In the genomic region with DNA sequence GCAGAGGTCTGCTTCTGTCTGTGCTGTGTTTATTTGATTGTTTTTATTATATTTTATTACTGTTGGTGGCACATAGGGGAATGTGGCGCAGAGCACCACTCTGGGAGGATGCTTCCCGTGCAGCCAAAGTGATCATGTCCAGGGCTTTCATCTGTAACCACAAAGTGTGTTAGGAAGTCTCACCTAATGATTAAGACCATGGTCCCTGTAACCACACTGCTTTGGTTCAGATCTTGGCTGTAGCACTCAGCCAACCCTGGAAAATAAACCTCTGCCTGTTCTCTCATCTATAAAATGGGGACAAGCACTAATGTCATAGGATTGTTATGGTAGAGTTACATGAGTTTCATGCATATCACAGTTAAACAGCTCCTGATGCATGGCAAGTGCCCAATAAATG, we compare ENCODE assay signal across 8 cellular contexts. TPM values are rescaled to one million over a fixed set of nuclear protein-coding genes. Genes with fewer than 3 reads are reported as not detected.
A peak's percentile ranks its signal among the peaks of the same experiment; 100 is the strongest.
DNase-seq lines count a peak whose midpoint lies in the region; ATAC-seq, FAIRE-seq and TF ChIP-seq lines count a peak whose summit lies in the region.

No MANE protein-coding gene starts in this region.

- H3K27me3 Mint-ChIP-seq in progenitor cell of endocrine pancreas = no peaks in the 10 kb centered on the region

- peaks cover 28% of the 10 kb centered on the region for H3K4me1 Mint-ChIP-seq in progenitor cell of endocrine pancreas (ENCODE audit: low read depth)

- no peaks in the 10 kb centered on the region for H3K9me3 ChIP-seq in fibroblast of lung (ENCODE audit: control insufficient read depth, insufficient read depth, low read depth, low read length)

- no peak overlapping the region for H2AFZ ChIP-seq in fibroblast of lung (ENCODE audit: low read length)

- H3K4me1 ChIP-seq in fibroblast of lung (ENCODE audit: control insufficient read depth, extremely low read depth, insufficient read depth, low read length) = no peaks in the 10 kb centered on the region

- TF ChIP-seq CTCF in GM12865 (IDR thresholded peaks at IDR 0.05; ENCODE audit: insufficient read depth, low read depth, low read length, missing control alignments) (no peak), fibroblast of lung (conservative IDR thresholded peaks at IDR 0.05 in 1 of 2, IDR thresholded peaks at IDR 0.05 in 1 of 2; ENCODE audit: low read depth in 1 of 2, low read length in 2 of 2) (no peak), progenitor cell of endocrine pancreas (IDR thresholded peaks at IDR 0.05; ENCODE audit: unreplicated experiment) (no peak)

- DNase-seq in GM12865 (ENCODE audit: low read depth) = no peak
- DNase-seq in RCC 7860 (ENCODE audit: low spot score) = peak; percentile 31
- no peak for DNase-seq in fibroblast of lung (ENCODE audit: low read depth in 2 of 2)
- no peak for DNase-seq in progenitor cell of endocrine pancreas (ENCODE audit: low spot score, unreplicated experiment)
- no peak for DNase-seq in NCI-H82 treated with DMSO at 0.1 percent for 48 hours (lab: John Stamatoyannopoulos, UW; ENCODE audit: unreplicated experiment)
- DNase-seq in DMS53 (lab: John Stamatoyannopoulos, UW) = no peak
- DNase-seq in HuH-7.5 (ENCODE audit: low spot score) = no peak

- no peaks in the 10 kb centered on the region for H3K27me3 ChIP-seq in fibroblast of lung (ENCODE audit: control insufficient read depth, insufficient read depth, low read length)

- no peak overlapping the region for H3K9ac ChIP-seq in fibroblast of lung (ENCODE audit: insufficient read depth, low read length)

- peak overlapping the region; percentile 96 for H3K4me3 Mint-ChIP-seq in progenitor cell of endocrine pancreas (ENCODE audit: low read depth)

- peaks cover 63% of the 10 kb centered on the region for H3K36me3 Mint-ChIP-seq in progenitor cell of endocrine pancreas (ENCODE audit: insufficient read depth)

- H4K20me1 ChIP-seq in fibroblast of lung (ENCODE audit: control insufficient read depth, extremely low read depth, insufficient read depth, low read length) = no peaks in the 10 kb centered on the region

- peak overlapping the region; percentile 99 for H3K27ac Mint-ChIP-seq in progenitor cell of endocrine pancreas

- H3K9me3 Mint-ChIP-seq in progenitor cell of endocrine pancreas (ENCODE audit: low read depth) = peaks cover 38% of the 10 kb centered on the region

- no peak for FAIRE-seq in RCC 7860 (lab: Jason Lieb, UNC)

- no peaks in the 10 kb centered on the region for H3K36me3 ChIP-seq in fibroblast of lung (ENCODE audit: control insufficient read depth, insufficient read depth, low read length)

- no peak overlapping the region for H3K27ac ChIP-seq in fibroblast of lung (ENCODE audit: insufficient read depth, low read length)

- H3K4me2 ChIP-seq in fibroblast of lung (ENCODE audit: extremely low read depth, insufficient read depth, low read length) = peak overlapping the region; percentile 83

- peaks cover 12% of the 10 kb centered on the region for H3K79me2 ChIP-seq in fibroblast of lung (ENCODE audit: control insufficient read depth, insufficient read depth, low read length)

- H3K4me3 ChIP-seq in GM12865 (ENCODE audit: low read depth, low read length) = peak overlapping the region; percentile 74
- H3K4me3 ChIP-seq in fibroblast of lung (replicated peaks in 1 of 4; ENCODE audit: control extremely low read depth in 1 of 4, insufficient read depth in 1 of 4, low read depth in 3 of 4, low read length in 4 of 4) = peak overlapping the region in 2 of 4 experiments; percentile 89 to 90

- ATAC-seq in HG03175 (IDR thresholded peaks at IDR 0.05; ENCODE audit: unreplicated experiment) = no peak

RNA-seq across cellular contexts. Expression of gene RESF1, which starts 1.9 kb away (rescaled TPM):
- total RNA-seq in fibroblast of lung (12.7 and 15.9 TPM in 2 replicates), progenitor cell of endocrine pancreas (270 and 287 TPM in 2 replicates)
- polyA plus RNA-seq in fibroblast of lung = 11.3 and 12.6 TPM in 2 replicates
- polyA plus RNA-seq in fibroblast of lung (2012) = 5.3 and 6.6 TPM in 2 replicates
- 2.2 and 2.6 TPM in 2 replicates for polyA minus RNA-seq in fibroblast of lung (ENCODE audit: low replicate concordance)

Comparison
In these comparisons a context has a peak if more than half of its experiments do, and no peak if none do; other contexts are left out.
1. RNA of gene RESF1, which starts 1.9 kb away (total RNA-seq): 270 to 287 TPM in progenitor cell of endocrine pancreas; 12.7 to 15.9 TPM in fibroblast of lung; every median in the first group is over 10 times any median in the second.